In the genomic region with DNA sequence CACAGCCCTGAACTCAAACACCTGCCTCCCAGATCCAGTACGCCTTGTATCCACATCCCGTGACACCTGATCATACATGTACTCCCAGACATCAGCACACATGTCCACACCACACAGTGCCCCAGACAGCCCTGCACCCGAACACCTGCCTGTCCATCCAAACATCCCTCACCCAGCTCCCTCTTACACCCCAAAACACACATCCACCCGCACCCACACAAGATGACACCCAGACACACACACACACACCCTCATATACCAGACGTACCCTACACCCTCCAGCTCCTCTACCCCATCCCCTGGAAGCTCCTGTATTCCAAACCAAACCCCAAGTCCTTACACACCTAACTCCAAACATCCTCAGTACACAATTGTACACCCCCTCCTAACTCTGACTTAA, we compare ENCODE assay signal across 1 cellular context.
TF ChIP-seq lines count a peak whose summit lies in the region.

No MANE protein-coding gene starts in this region.

TF ChIP-seq in A549, 52 proteins besides CTCF, POLR2A, EP300 and RAD21:
- TF ChIP-seq JUNB (IDR thresholded peaks at IDR 0.05) = no peak
- no peak for TF ChIP-seq FOSL2 (IDR thresholded peaks at IDR 0.05)
- TF ChIP-seq FOSL2 (CRISPR knock-in tag; IDR thresholded peaks at IDR 0.05) = no peak
- no peak for TF ChIP-seq ZSCAN20 (CRISPR knock-in tag; IDR thresholded peaks at IDR 0.05)
- TF ChIP-seq, protein P1, sequence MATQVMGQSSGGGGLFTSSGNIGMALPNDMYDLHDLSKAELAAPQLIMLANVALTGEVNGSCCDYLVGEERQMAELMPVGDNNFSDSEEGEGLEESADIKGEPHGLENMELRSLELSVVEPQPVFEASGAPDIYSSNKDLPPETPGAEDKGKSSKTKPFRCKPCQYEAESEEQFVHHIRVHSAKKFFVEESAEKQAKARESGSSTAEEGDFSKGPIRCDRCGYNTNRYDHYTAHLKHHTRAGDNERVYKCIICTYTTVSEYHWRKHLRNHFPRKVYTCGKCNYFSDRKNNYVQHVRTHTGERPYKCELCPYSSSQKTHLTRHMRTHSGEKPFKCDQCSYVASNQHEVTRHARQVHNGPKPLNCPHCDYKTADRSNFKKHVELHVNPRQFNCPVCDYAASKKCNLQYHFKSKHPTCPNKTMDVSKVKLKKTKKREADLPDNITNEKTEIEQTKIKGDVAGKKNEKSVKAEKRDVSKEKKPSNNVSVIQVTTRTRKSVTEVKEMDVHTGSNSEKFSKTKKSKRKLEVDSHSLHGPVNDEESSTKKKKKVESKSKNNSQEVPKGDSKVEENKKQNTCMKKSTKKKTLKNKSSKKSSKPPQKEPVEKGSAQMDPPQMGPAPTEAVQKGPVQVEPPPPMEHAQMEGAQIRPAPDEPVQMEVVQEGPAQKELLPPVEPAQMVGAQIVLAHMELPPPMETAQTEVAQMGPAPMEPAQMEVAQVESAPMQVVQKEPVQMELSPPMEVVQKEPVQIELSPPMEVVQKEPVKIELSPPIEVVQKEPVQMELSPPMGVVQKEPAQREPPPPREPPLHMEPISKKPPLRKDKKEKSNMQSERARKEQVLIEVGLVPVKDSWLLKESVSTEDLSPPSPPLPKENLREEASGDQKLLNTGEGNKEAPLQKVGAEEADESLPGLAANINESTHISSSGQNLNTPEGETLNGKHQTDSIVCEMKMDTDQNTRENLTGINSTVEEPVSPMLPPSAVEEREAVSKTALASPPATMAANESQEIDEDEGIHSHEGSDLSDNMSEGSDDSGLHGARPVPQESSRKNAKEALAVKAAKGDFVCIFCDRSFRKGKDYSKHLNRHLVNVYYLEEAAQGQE (IDR thresholded peaks at IDR 0.05) = no peak
- no peak for TF ChIP-seq HOXB13 (CRISPR knock-in tag; IDR thresholded peaks at IDR 0.05; ENCODE audit: low read depth)
- TF ChIP-seq, protein P2, sequence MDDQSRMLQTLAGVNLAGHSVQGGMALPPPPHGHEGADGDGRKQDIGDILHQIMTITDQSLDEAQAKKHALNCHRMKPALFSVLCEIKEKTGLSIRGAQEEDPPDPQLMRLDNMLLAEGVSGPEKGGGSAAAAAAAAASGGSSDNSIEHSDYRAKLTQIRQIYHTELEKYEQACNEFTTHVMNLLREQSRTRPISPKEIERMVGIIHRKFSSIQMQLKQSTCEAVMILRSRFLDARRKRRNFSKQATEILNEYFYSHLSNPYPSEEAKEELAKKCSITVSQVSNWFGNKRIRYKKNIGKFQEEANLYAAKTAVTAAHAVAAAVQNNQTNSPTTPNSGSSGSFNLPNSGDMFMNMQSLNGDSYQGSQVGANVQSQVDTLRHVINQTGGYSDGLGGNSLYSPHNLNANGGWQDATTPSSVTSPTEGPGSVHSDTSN (IDR thresholded peaks at IDR 0.05) = no peak
- TF ChIP-seq NPAS2 (CRISPR knock-in tag; IDR thresholded peaks at IDR 0.05; ENCODE audit: borderline replicate concordance) = no peak
- no peak for TF ChIP-seq CHD4 (IDR thresholded peaks at IDR 0.05; ENCODE audit: borderline replicate concordance)
- no peak for TF ChIP-seq HOXB5 (CRISPR knock-in tag; IDR thresholded peaks at IDR 0.05)
- no peak for TF ChIP-seq ZNF302 (CRISPR knock-in tag; IDR thresholded peaks at IDR 0.05)
- TF ChIP-seq RNF2 (IDR thresholded peaks at IDR 0.05; ENCODE audit: borderline replicate concordance, low read depth) = no peak
- no peak for TF ChIP-seq TP53 (CRISPR knock-in tag; IDR thresholded peaks at IDR 0.05)
- TF ChIP-seq HDAC2 (IDR thresholded peaks at IDR 0.05) = no peak
- no peak for TF ChIP-seq HOXA7 (CRISPR knock-in tag; IDR thresholded peaks at IDR 0.05)
